9 cellular contexts compared by ENCODE assay signal in genomic region chr10:71212249-71213126, GRCh38. TPM values are rescaled to one million over a fixed set of nuclear protein-coding genes. Genes with fewer than 3 reads are reported as not detected.
DNase-seq lines count a peak whose midpoint lies in the region; ATAC-seq, FAIRE-seq and TF ChIP-seq lines count a peak whose summit lies in the region.
"Had no signal": no experiment of that assay in that cellular context is flagged by ENCODE, and none has a peak within 500 bp of the region (broad histone marks: within the 10 kb centered on the region; RNA-seq: fewer than 3 reads in every experiment).

Gene UNC5B, plus strand, starts transcription at chr10:71212570. Its CDS starts 416 bp downstream, at chr10:71212986.

- DNase-seq in DMS153 (lab: John Stamatoyannopoulos, UW): peak; percentile 80
- peak; percentile 89 for DNase-seq in LoVo (ENCODE audit: low spot score)
- peak; percentile 67 to 89 for DNase-seq in SJSA1 (ENCODE audit: low read depth in 1 of 2, low spot score in 2 of 2)
- peak; percentile 87 to 93 (median 88) for DNase-seq in adrenal gland
- DNase-seq in cardiac septum (ENCODE audit: low spot score): peak; percentile 93
- DNase-seq in pancreas: peak; percentile 89 to 98 (median 94)
- peak; percentile 76 to 79 for DNase-seq in tibial nerve (ENCODE audit: low spot score in 2 of 2)

- H3K4me3 ChIP-seq in SJSA1 (peak within 1 kb of the TSS; percentile 51), adrenal gland (peak within 1 kb of the TSS in 3 of 4 donors; percentile 10 to 86 (median 33)), pancreas (peak within 1 kb of the TSS; percentile 49 to 79 (median 57)), tibial nerve (peak within 1 kb of the TSS; percentile 44 to 69 (median 56))

- peak in 3 of 6 experiments; percentile 34 to 58 (median 48) for TF ChIP-seq CTCF in adrenal gland (IDR thresholded peaks at IDR 0.05)
- peak in 1 of 4 donors; percentile 15 for TF ChIP-seq CTCF in pancreas (IDR thresholded peaks at IDR 0.05)
- peak in 4 of 5 experiments; percentile 39 to 68 (median 54) for TF ChIP-seq CTCF in tibial nerve (IDR thresholded peaks at IDR 0.05)

- WGBS in adrenal gland, 4 donors: 0% methylated on average over 1 to 110 of the region's 110 CpGs
- 0 to 1% methylated on average over 84 to 110 of the region's 110 CpGs for WGBS in pancreas, 2 donors
- WGBS in tibial nerve, 2 donors: 0 to 1% methylated on average over 38 to 68 of the region's 110 CpGs

- H3K4me1 ChIP-seq in SJSA1 (replicated peaks): peaks cover 34% of the 10 kb centered on the region
- peaks cover 22 to 31% of the 10 kb centered on the region in 2 donors for H3K4me1 ChIP-seq in adrenal gland (replicated peaks in 1 of 2)
- H3K4me1 ChIP-seq in pancreas: peaks cover 0 to 7% (median 3%) of the 10 kb centered on the region in 3 donors
- H3K4me1 ChIP-seq in tibial nerve: peaks cover 0 to 58% (median 21%) of the 10 kb centered on the region in 4 donors

- intact Hi-C loops in adrenal gland (cut with DNase I) (loop anchor here in 1 of 2 donors (10.0 kb wide), 1 partner anchor 288 kb away; no protein-coding TSS in a partner anchor), cardiac septum (cut with DNase I) (loop anchor here (1.0 to 5.0 kb wide), 3 partner anchors 23 to 56 kb away; no protein-coding TSS in a partner anchor), pancreas (cut with DNase I) (no loop called here)

- peaks cover 71% of the 10 kb centered on the region for H3K27me3 ChIP-seq in SJSA1 (replicated peaks)
- no peaks in the 10 kb centered on the region for H3K27me3 ChIP-seq in adrenal gland
- no peaks in the 10 kb centered on the region for H3K27me3 ChIP-seq in pancreas
- H3K27me3 ChIP-seq in tibial nerve: peaks cover 0 to 32% of the 10 kb centered on the region in 2 donors

- TF ChIP-seq EP300 in tibial nerve (IDR thresholded peaks at IDR 0.05): peak in 1 of 2 donors; percentile 22

- peak; percentile 85 to 91 (median 89) for ATAC-seq in pancreas
- no peak for ATAC-seq in GM21737 (IDR thresholded peaks at IDR 0.05; ENCODE audit: unreplicated experiment)

- H3K9me3 ChIP-seq in SJSA1 (replicated peaks) (0 out of 2 replicates have a peak, but pooled peaks cover 4% of the 10 kb centered on the region), adrenal gland (replicated peaks in 1 of 3) (no peaks in the 10 kb centered on the region), pancreas (no peaks in the 10 kb centered on the region), tibial nerve (no peaks in the 10 kb centered on the region)

- no peak within 1 kb of the TSS for H3K27ac ChIP-seq in SJSA1
- H3K27ac ChIP-seq in adrenal gland: peak within 1 kb of the TSS in 4 of 5 donors; percentile 19 to 79 (median 63)
- H3K27ac ChIP-seq in pancreas: peak within 1 kb of the TSS; percentile 61 to 86 (median 76)
- H3K27ac ChIP-seq in tibial nerve: peak within 1 kb of the TSS in 3 of 4 donors; percentile 1 to 77 (median 71)

- no peaks in the 10 kb centered on the region for H3K36me3 ChIP-seq in SJSA1
- no peaks in the 10 kb centered on the region for H3K36me3 ChIP-seq in adrenal gland (replicated peaks in 1 of 2)
- no peaks in the 10 kb centered on the region for H3K36me3 ChIP-seq in pancreas
- H3K36me3 ChIP-seq in tibial nerve: no peaks in the 10 kb centered on the region

- FAIRE-seq in pancreas (lab: Jason Lieb, UNC): no peak
- FAIRE-seq: TTC549 had no signal

- TF ChIP-seq POLR2A in adrenal gland (IDR thresholded peaks at IDR 0.05) (peak; percentile 84 to 87), tibial nerve (IDR thresholded peaks at IDR 0.05) (peak; percentile 43 to 78)

RNA-seq across cellular contexts. Expression of gene UNC5B, which starts in this region (rescaled TPM):
- total RNA-seq in SJSA1 (2014; rRNA removed; shearing (Covaris generic)): 0.71 and 0.94 TPM in 2 replicates
- total RNA-seq in adrenal gland (10 to 100 TPM in 5 of 8 donors, 1 to 10 TPM in 3; 6.8 to 27.0 (median 10.9) TPM), cardiac septum (22.4 TPM), pancreas (1 to 10 TPM; 2.8 to 7.7 (median 4.4) TPM), tibial nerve (1 to 10 TPM; 3.3 to 7.0 (median 5.9) TPM)
- polyA plus RNA-seq in adrenal gland (1 to 10 TPM; 3.0 to 7.9 (median 7.3) TPM), pancreas (1 to 10 TPM; 2.4 to 4.8 TPM)

Comparison
In these comparisons a context has a peak if more than half of its experiments do, and no peak if none do; other contexts are left out.
1. Peak in DNase-seq and H3K4me3 ChIP-seq in SJSA1; RNA of the gene not detected or under 1 TPM.